In genomic region chr3:71725279-71725991, GRCh38 we compare ENCODE assay signal across 2 cellular contexts.
A peak's percentile ranks its signal among the peaks of the same experiment; 100 is the strongest.
TF ChIP-seq lines count a peak whose summit lies in the region.

Gene EIF4E3 (minus strand): TSS chr3:71725402. CDS start chr3:71725367, 35 bp downstream.

TF ChIP-seq in IMR-90, 13 proteins besides CTCF, POLR2A, EP300 and RAD21:
- TF ChIP-seq MAZ (IDR thresholded peaks at IDR 0.05; ENCODE audit: borderline replicate concordance, low read depth, low read length) (peak; percentile 6; the same call in 1 of the 2 replicates), FOS (IDR thresholded peaks at IDR 0.05; ENCODE audit: low read depth, low read length) (no peak)

TF ChIP-seq in endothelial cell of umbilical vein, 7 proteins besides CTCF, POLR2A, EP300 and RAD21:
- TF ChIP-seq FOS (IDR thresholded peaks at IDR 0.05; ENCODE audit: borderline replicate concordance, insufficient read depth, low read length) (no peak), MYC (IDR thresholded peaks at IDR 0.05; ENCODE audit: low read depth, low read length) (no peak), POLR2AphosphoS5 (IDR thresholded peaks at IDR 0.05; ENCODE audit: insufficient read depth, low read depth, low read length) (no peak), MAX (IDR thresholded peaks at IDR 0.05; ENCODE audit: insufficient read depth, insufficient read length) (no peak)
